In the genomic region with DNA sequence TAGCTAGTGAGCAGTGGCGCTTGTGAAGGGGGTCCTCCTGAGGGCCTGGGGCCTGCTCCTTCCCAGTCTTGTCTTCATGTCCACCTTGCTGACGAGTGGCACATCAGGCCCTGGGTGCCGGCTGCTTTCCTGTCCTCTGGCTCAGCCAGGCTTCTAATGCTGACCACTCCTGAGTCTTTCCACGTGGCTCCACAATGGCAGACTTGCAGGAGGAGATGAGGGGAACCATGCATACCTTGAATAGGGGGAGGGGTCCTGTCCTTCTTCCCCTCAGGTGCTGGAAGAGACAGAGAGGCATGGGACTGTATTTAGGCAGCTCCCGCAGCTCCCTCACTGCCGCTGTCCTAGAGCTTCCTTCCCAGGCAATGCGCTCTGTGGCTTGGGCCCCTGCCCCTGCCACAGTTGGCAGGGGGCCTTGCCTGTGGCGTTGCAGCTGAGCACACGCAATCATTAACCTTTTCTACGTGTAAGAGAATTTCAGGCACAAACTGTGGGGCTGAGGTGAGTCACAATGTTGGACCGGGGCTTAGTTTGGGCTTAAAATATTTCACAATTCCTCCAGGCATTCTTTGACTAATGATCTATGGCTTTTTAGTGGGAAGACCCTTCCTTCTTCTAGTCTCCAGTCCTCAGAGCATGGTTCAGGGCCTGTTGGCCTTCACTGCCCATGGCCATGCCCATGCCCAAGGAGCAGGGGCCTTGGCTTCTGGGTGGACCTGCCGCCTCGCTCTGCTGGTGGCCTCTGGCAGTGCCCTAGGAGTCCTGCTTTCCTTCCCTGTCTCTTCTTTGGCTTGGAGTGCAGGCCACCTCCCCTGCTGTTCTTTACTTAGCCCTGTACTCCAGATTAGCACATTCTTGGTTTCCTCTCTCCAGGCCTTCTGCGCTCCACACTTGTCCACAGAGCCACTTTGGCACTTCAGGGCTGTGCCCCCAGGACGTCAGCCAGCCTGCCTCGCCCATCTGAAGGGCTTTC, we compare ENCODE assay signal across 10 cellular contexts.
DNase-seq lines count a peak whose midpoint lies in the region; ATAC-seq and TF ChIP-seq lines count a peak whose summit lies in the region.
"Had no signal": no experiment of that assay in that cellular context is flagged by ENCODE, and none has a peak within 500 bp of the region (broad histone marks: within the 10 kb centered on the region; RNA-seq: fewer than 3 reads in every experiment).

No MANE protein-coding gene starts in this region.

- H3K27ac ChIP-seq in HL-60 (replicated peaks), result no peak overlapping the region; the same call in none of the 2 replicates

- no peaks in the 10 kb centered on the region for H3K27me3 ChIP-seq in HL-60 (ENCODE audit: insufficient read depth, poor library complexity, severe bottlenecking)

- no peak for TF ChIP-seq CTCF in HL-60 (IDR thresholded peaks at IDR 0.05; ENCODE audit: insufficient read depth, low read length)
- peak; percentile 8 for TF ChIP-seq CTCF in astrocyte of the cerebellum (IDR thresholded peaks at IDR 0.05; ENCODE audit: low read depth, low read length, missing control alignments)
- no peak for TF ChIP-seq CTCF in GM13977 (IDR thresholded peaks at IDR 0.05; ENCODE audit: extremely low read depth, insufficient read depth, missing control alignments)

- peak; percentile 38 to 88 for DNase-seq in HL-60 (ENCODE audit: low read depth in 1 of 2, low spot score in 1 of 2)
- DNase-seq in astrocyte of the cerebellum (ENCODE audit: low read depth), result peak; percentile 96
- DNase-seq in iPS-NIHi7 (ENCODE audit: extremely low spot score), result peak; percentile 63
- peak; percentile 59 for DNase-seq in stromal cell of bone marrow (ENCODE audit: low read depth)
- no peak for DNase-seq in GM13977 (ENCODE audit: low spot score)
- no peak for DNase-seq in AML-193 (lab: John Stamatoyannopoulos, UW)
- DNase-seq in NCI-H1048 (lab: John Stamatoyannopoulos, UW), result no peak
- DNase-seq: activated CD4-positive, alpha-beta memory T cell treated with anti-CD3 and anti-CD28 coated beads for 36 hours; NCI-H1105 had no signal

- H3K4me3 ChIP-seq in HL-60 (replicated peaks; ENCODE audit: insufficient read depth, low read length), result no peak overlapping the region
- no peak overlapping the region for H3K4me3 ChIP-seq in astrocyte of the cerebellum (ENCODE audit: low read depth, low read length)

- in situ Hi-C loops in astrocyte of the cerebellum (cut with HindIII; ENCODE audit: low sequenced_read_pairs) (no loop called here), GM13977 (cut with MboI; ENCODE audit: low pct_unique_long_range_greater_than_20kb, low sequenced_read_pairs, unreplicated experiment) (loop anchor here (10.0 kb wide), 1 partner anchor 251 kb away; the partner anchor contains the start of gene FCAMR)

- no peak for ATAC-seq in HG03045 (IDR thresholded peaks at IDR 0.05; ENCODE audit: unreplicated experiment)

Comparison
In these comparisons a context has a peak if more than half of its experiments do, and no peak if none do; other contexts are left out.
1. DNase-seq: peak in HL-60 (2 of 2), astrocyte of the cerebellum (single experiment), iPS-NIHi7 (single experiment) and stromal cell of bone marrow (single experiment); none in GM13977 (single experiment), AML-193 (0 of 2) and NCI-H1048 (single experiment).